Comparison of ENCODE assay signal across 1 cellular context in the genomic region with DNA sequence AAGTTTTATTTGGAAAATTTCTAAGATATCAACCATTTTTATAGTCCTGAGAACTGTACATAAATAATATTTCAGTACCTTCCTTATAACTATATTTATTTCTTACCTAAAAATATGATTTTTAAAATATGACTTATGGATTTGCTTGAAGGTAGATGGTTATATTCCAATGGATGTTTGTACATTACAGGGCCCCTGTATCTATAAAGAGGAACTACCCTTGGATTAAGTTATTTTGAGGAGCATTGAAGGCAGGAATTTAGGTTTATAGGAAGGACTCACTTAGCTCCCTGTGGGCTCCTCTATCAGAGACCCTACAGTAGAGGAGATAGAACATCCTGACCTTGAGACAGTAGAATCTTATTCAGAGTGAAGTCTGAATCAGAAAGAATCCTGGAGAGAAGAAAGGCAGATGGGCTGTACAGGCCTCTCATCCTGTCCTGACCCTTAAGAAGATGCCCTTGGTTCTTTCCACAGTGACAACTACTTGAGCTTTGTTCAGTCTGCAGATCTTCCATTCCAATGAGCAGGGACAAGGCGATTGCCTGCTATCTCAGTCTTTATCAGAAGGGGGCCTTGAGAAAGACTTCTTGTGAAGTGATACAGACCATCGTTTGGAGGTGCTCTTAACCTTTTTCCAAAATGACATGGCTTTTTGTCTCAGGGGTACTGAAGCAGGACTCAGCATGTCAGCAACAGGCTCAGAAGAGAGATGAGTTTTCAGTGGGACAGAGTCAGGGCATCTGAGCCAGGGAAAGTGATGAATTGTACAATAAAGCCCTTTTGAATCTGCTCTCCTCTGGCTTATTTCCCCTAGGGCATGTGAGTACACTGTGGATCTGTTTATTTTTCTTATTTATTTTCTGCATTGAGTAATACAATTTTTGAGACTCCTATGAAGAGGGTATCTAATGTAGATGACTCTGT.
TF ChIP-seq lines count a peak whose summit lies in the region.

No MANE protein-coding gene starts in this region.

TF ChIP-seq in IMR-90, 13 proteins besides CTCF, POLR2A, EP300 and RAD21 (continued from another document):
- TF ChIP-seq MAFK (IDR thresholded peaks at IDR 0.05; ENCODE audit: low read depth, low read length) (no peak), CHD1 (IDR thresholded peaks at IDR 0.05; ENCODE audit: low read depth, low read length) (no peak), SMC3 (IDR thresholded peaks at IDR 0.05; ENCODE audit: low read depth, low read length) (no peak), FOS (IDR thresholded peaks at IDR 0.05; ENCODE audit: low read depth, low read length) (no peak)
- TF ChIP-seq, protein P1, sequence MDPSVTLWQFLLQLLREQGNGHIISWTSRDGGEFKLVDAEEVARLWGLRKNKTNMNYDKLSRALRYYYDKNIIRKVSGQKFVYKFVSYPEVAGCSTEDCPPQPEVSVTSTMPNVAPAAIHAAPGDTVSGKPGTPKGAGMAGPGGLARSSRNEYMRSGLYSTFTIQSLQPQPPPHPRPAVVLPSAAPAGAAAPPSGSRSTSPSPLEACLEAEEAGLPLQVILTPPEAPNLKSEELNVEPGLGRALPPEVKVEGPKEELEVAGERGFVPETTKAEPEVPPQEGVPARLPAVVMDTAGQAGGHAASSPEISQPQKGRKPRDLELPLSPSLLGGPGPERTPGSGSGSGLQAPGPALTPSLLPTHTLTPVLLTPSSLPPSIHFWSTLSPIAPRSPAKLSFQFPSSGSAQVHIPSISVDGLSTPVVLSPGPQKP (IDR thresholded peaks at IDR 0.05; ENCODE audit: borderline replicate concordance, low read depth, low read length): no peak
- TF ChIP-seq, protein P2, sequence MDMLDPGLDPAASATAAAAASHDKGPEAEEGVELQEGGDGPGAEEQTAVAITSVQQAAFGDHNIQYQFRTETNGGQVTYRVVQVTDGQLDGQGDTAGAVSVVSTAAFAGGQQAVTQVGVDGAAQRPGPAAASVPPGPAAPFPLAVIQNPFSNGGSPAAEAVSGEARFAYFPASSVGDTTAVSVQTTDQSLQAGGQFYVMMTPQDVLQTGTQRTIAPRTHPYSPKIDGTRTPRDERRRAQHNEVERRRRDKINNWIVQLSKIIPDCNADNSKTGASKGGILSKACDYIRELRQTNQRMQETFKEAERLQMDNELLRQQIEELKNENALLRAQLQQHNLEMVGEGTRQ (IDR thresholded peaks at IDR 0.05; ENCODE audit: low read depth, low read length): no peak
